ENCODE assay signal across 22 cellular contexts in genomic region chr5:75862872-75863271, GRCh38.
"Had no signal": no experiment of that assay in that cellular context is flagged by ENCODE, and none has a peak within 500 bp of the region (broad histone marks: within the 10 kb centered on the region; RNA-seq: fewer than 3 reads in every experiment).

No MANE protein-coding gene starts in this region.

- H3K4me1 ChIP-seq: lower lobe of right lung, prostate gland, right atrium auricular region, sigmoid colon, stomach, thyroid gland had no signal

- H3K27ac Mint-ChIP-seq: immature natural killer cell; natural killer cell; stimulated activated effector memory CD8-positive, alpha-beta T cell treated with anti-CD3 and anti-CD28 coated beads, Interleukin-12 subunit alpha, Interleukin-12 subunit beta, amount 100 ng/mL, for 72 hours had no signal

- DNase-seq: dorsolateral prefrontal cortex; effector CD4-positive, alpha-beta T cell; hypothalamus; immature natural killer cell; islet precursor cell; kidney glomerular epithelial cell; left colon; left ventricle myocardium superior; lower lobe of right lung; natural killer cell; sigmoid colon; stimulated activated CD4-positive, alpha-beta T cell treated with anti-CD3 and anti-CD28 coated beads, Interleukin-2, amount 100 ng/mL, for 24 hours; stimulated activated CD4-positive, alpha-beta T cell treated with anti-CD3 and anti-CD28 coated beads, Interleukin-4, amount 100 ng/mL, for 24 hours; stimulated activated naive CD4-positive, alpha-beta T cell treated with Interleukin-2 at 50 U/mL for 16 hours; stomach; thyroid gland; trophoblast cell had no signal

- H3K4me1 Mint-ChIP-seq: immature natural killer cell; natural killer cell; neural crest cell; stimulated activated effector memory CD8-positive, alpha-beta T cell treated with anti-CD3 and anti-CD28 coated beads, Interleukin-12 subunit alpha, Interleukin-12 subunit beta, amount 100 ng/mL, for 72 hours had no signal

- H3K9me3 Mint-ChIP-seq: stimulated activated effector memory CD8-positive, alpha-beta T cell treated with anti-CD3 and anti-CD28 coated beads, Interleukin-12 subunit alpha, Interleukin-12 subunit beta, amount 100 ng/mL, for 72 hours had no signal

- ATAC-seq: left colon; left ventricle myocardium superior; lower lobe of right lung; natural killer cell; stimulated activated effector memory CD8-positive, alpha-beta T cell treated with anti-CD3 and anti-CD28 coated beads, Interleukin-12 subunit alpha, Interleukin-12 subunit beta, amount 100 ng/mL, for 72 hours had no signal

- H3K9me3 ChIP-seq: lower lobe of right lung, neutrophil, prostate gland, right atrium auricular region, sigmoid colon, stomach, thyroid gland had no signal

- H3K36me3 Mint-ChIP-seq: immature natural killer cell; stimulated activated effector memory CD8-positive, alpha-beta T cell treated with anti-CD3 and anti-CD28 coated beads, Interleukin-12 subunit alpha, Interleukin-12 subunit beta, amount 100 ng/mL, for 72 hours had no signal

- H3K36me3 ChIP-seq: lower lobe of right lung, neutrophil, prostate gland, right atrium auricular region, sigmoid colon, stomach, thyroid gland had no signal

- H3K4me3 ChIP-seq: dorsolateral prefrontal cortex, lower lobe of right lung, prostate gland, right atrium auricular region, sigmoid colon, stomach, thyroid gland had no signal

- H3K4me3 Mint-ChIP-seq: immature natural killer cell; natural killer cell; neural crest cell; stimulated activated effector memory CD8-positive, alpha-beta T cell treated with anti-CD3 and anti-CD28 coated beads, Interleukin-12 subunit alpha, Interleukin-12 subunit beta, amount 100 ng/mL, for 72 hours had no signal
